ENCODE assay signal across 22 cellular contexts in genomic region chr5:117881426-117882230, GRCh38.
DNase-seq lines count a peak whose midpoint lies in the region; ATAC-seq and TF ChIP-seq lines count a peak whose summit lies in the region.
"Had no signal": no experiment of that assay in that cellular context is flagged by ENCODE, and none has a peak within 500 bp of the region (broad histone marks: within the 10 kb centered on the region; RNA-seq: fewer than 3 reads in every experiment).

No MANE protein-coding gene starts in this region.

- H3K4me3 Mint-ChIP-seq in glutamatergic neuron (ENCODE audit: unreplicated experiment), result peak overlapping the region; percentile 26
- H3K4me3 Mint-ChIP-seq: CD4-positive, alpha-beta memory T cell; T-helper 17 cell had no signal

- H3K4me1 ChIP-seq in foreskin keratinocyte, result no peaks in the 10 kb centered on the region
- H3K4me1 ChIP-seq in upper lobe of right lung, result no peaks in the 10 kb centered on the region

- intact Hi-C loops in upper lobe of right lung (cut with DNase I), result no loop called here

- H3K27ac ChIP-seq in 22Rv1 (peak overlapping the region; percentile 79), foreskin keratinocyte (no peak overlapping the region), upper lobe of right lung (no peak overlapping the region)
- H3K27ac ChIP-seq: GM23248, SJCRH30 had no signal

- ATAC-seq in foreskin keratinocyte (no peak), GM21381 (IDR thresholded peaks at IDR 0.05; ENCODE audit: unreplicated experiment) (no peak), upper lobe of right lung (no peak)
- ATAC-seq: Panc1, T-helper 17 cell had no signal

- DNase-seq in NCI-H1694 (lab: John Stamatoyannopoulos, UW), result peak; percentile 83
- peak; percentile 71 for DNase-seq in NCI-H82 (lab: John Stamatoyannopoulos, UW)
- peak; percentile 32 for DNase-seq in glutamatergic neuron
- no peak for DNase-seq in foreskin keratinocyte
- no peak for DNase-seq in upper lobe of right lung
- DNase-seq in NCI-H345 (lab: John Stamatoyannopoulos, UW), result no peak
- DNase-seq: 8988T; CD4-positive, alpha-beta memory T cell; DMS79; GM23248; HCEC 1CT; Kasumi-1; MG63; NCI-H1048; NCI-H1436; NCI-H2081; NCI-H510A treated with DMSO at 0.1 percent for 48 hours; SJCRH30; T-helper 17 cell had no signal

- TF ChIP-seq CTCF in 22Rv1 (IDR thresholded peaks at IDR 0.05) (no peak), glutamatergic neuron (IDR thresholded peaks at IDR 0.05; ENCODE audit: partially characterized antibody, unreplicated experiment) (no peak), foreskin keratinocyte (conservative IDR thresholded peaks at IDR 0.05) (no peak), upper lobe of right lung (IDR thresholded peaks at IDR 0.05) (no peak)

- no peaks in the 10 kb centered on the region for H3K36me3 ChIP-seq in upper lobe of right lung
- H3K36me3 ChIP-seq: MG63, SJCRH30 had no signal

- no peak overlapping the region for H3K4me3 ChIP-seq in upper lobe of right lung
- H3K4me3 ChIP-seq: GM23248, MG63, SJCRH30 had no signal

- H3K27me3 Mint-ChIP-seq in glutamatergic neuron (ENCODE audit: unreplicated experiment), result peaks cover 2% of the 10 kb centered on the region
- H3K27me3 Mint-ChIP-seq: CD4-positive, alpha-beta memory T cell; T-helper 17 cell had no signal

- peak overlapping the region; percentile 95 for H3K27ac Mint-ChIP-seq in glutamatergic neuron (ENCODE audit: unreplicated experiment)
- H3K27ac Mint-ChIP-seq: CD4-positive, alpha-beta memory T cell; T-helper 17 cell had no signal

- no peaks in the 10 kb centered on the region for H3K27me3 ChIP-seq in foreskin keratinocyte
- no peaks in the 10 kb centered on the region for H3K27me3 ChIP-seq in upper lobe of right lung
- H3K27me3 ChIP-seq: MG63, SJCRH30 had no signal

- H3K9me3 Mint-ChIP-seq in glutamatergic neuron (ENCODE audit: unreplicated experiment), result peaks cover 2% of the 10 kb centered on the region

- H3K4me1 Mint-ChIP-seq in glutamatergic neuron (ENCODE audit: low read depth, unreplicated experiment), result peaks cover 14% of the 10 kb centered on the region
- H3K4me1 Mint-ChIP-seq: CD4-positive, alpha-beta memory T cell; T-helper 17 cell had no signal

- H3K9me3 ChIP-seq in upper lobe of right lung, result no peaks in the 10 kb centered on the region
- H3K9me3 ChIP-seq: MG63, SJCRH30 had no signal

- no peaks in the 10 kb centered on the region for H3K36me3 Mint-ChIP-seq in glutamatergic neuron (ENCODE audit: unreplicated experiment)
- H3K36me3 Mint-ChIP-seq: CD4-positive, alpha-beta memory T cell had no signal

Comparison
In these comparisons a context has a peak if more than half of its experiments do, and no peak if none do; other contexts are left out.
1. DNase-seq: peak in NCI-H1694 (single experiment), NCI-H82 (single experiment) and glutamatergic neuron (single experiment); none in foreskin keratinocyte (0 of 2), upper lobe of right lung (single experiment) and NCI-H345 (single experiment).